9 cellular contexts compared by ENCODE assay signal in genomic region chr4:155796031-155796430, GRCh38. TPM values are rescaled to one million over a fixed set of nuclear protein-coding genes. Genes with fewer than 3 reads are reported as not detected.
A peak's percentile ranks its signal among the peaks of the same experiment; 100 is the strongest.
DNase-seq lines count a peak whose midpoint lies in the region; ATAC-seq, FAIRE-seq and TF ChIP-seq lines count a peak whose summit lies in the region.
"Had no signal": no experiment of that assay in that cellular context is flagged by ENCODE, and none has a peak within 500 bp of the region (broad histone marks: within the 10 kb centered on the region; RNA-seq: fewer than 3 reads in every experiment).

No MANE protein-coding gene starts in this region.

- no peaks in the 10 kb centered on the region for H3K27me3 ChIP-seq in smooth muscle cell (ENCODE audit: low read depth)

- TF ChIP-seq CTCF in AG10803 (conservative IDR thresholded peaks at IDR 0.05; ENCODE audit: low read length) (peak; percentile 59), smooth muscle cell (IDR thresholded peaks at IDR 0.05; ENCODE audit: borderline replicate concordance, insufficient read depth, poor library complexity, severe bottlenecking) (peak; percentile 28)

- H3F3A ChIP-seq in smooth muscle cell (ENCODE audit: low read depth): no peaks in the 10 kb centered on the region

- 42% methylated on average over 3 of the region's 3 CpGs for WGBS in smooth muscle cell (ENCODE audit: low lambda C conversion rate)

- peak; percentile 69 for ATAC-seq in HG03457 (IDR thresholded peaks at IDR 0.05; ENCODE audit: unreplicated experiment)
- no peak for ATAC-seq in GM18873 (IDR thresholded peaks at IDR 0.05; ENCODE audit: low FRiP score, unreplicated experiment)
- ATAC-seq in activated T-cell treated with anti-CD3 and anti-CD28 coated beads, Interleukin-2, amount 50 U/mL, for 4 hours: no peak

- H3K4me2 ChIP-seq in smooth muscle cell: no peak overlapping the region

- DNase-seq in AG10803 (ENCODE audit: low read depth): peak; percentile 53
- DNase-seq in GM19239 (ENCODE audit: insufficient read length, low spot score): no peak
- DNase-seq in T47D (ENCODE audit: low read depth in 1 of 2, low spot score in 1 of 2): peak; percentile 3 to 42
- no peak for DNase-seq in smooth muscle cell (lab: John Stamatoyannopoulos, UW; ENCODE audit: unreplicated experiment)
- no peak for DNase-seq in mucosa of gallbladder (ENCODE audit: low spot score)
- DNase-seq in activated T-cell treated with anti-CD3 and anti-CD28 coated beads, Interleukin-2, amount 50 U/mL, for 4 hours: no peak

- no peak overlapping the region for H3K4me3 Mint-ChIP-seq in activated T-cell treated with anti-CD3 and anti-CD28 coated beads, Interleukin-2, amount 50 U/mL, for 4 hours
- H3K4me3 Mint-ChIP-seq: stimulated activated naive CD8-positive, alpha-beta T cell treated with anti-CD3 and anti-CD28 coated beads, Interleukin-15, Interleukin-2, amounts not matched to agents 100 ng/mL and 50 ng/mL, for 24 hours had no signal

- no peaks in the 10 kb centered on the region for H3K36me3 Mint-ChIP-seq in activated T-cell treated with anti-CD3 and anti-CD28 coated beads, Interleukin-2, amount 50 U/mL, for 4 hours (ENCODE audit: insufficient read depth)

- no peak overlapping the region for H2AFZ ChIP-seq in smooth muscle cell (ENCODE audit: low read depth)

- H3K9me3 ChIP-seq in smooth muscle cell (replicated peaks; ENCODE audit: low read depth): no peaks in the 10 kb centered on the region

- H3K9me3 Mint-ChIP-seq in activated T-cell treated with anti-CD3 and anti-CD28 coated beads, Interleukin-2, amount 50 U/mL, for 4 hours: no peaks in the 10 kb centered on the region
- H3K9me3 Mint-ChIP-seq: stimulated activated naive CD8-positive, alpha-beta T cell treated with anti-CD3 and anti-CD28 coated beads, Interleukin-15, Interleukin-2, amounts not matched to agents 100 ng/mL and 50 ng/mL, for 24 hours had no signal

- no peak overlapping the region for H3K9ac ChIP-seq in smooth muscle cell (ENCODE audit: low read depth)

- H3K27ac ChIP-seq in smooth muscle cell (ENCODE audit: low read depth): no peak overlapping the region

- H3K36me3 ChIP-seq in smooth muscle cell (ENCODE audit: low read depth): peaks cover 3% of the 10 kb centered on the region

- no peaks in the 10 kb centered on the region for H3K4me1 ChIP-seq in smooth muscle cell (ENCODE audit: low read depth)

- peak; percentile 21 for FAIRE-seq in GM19239 (lab: Jason Lieb, UNC)

- H3K27me3 Mint-ChIP-seq in activated T-cell treated with anti-CD3 and anti-CD28 coated beads, Interleukin-2, amount 50 U/mL, for 4 hours (ENCODE audit: low read depth): no peaks in the 10 kb centered on the region
- H3K27me3 Mint-ChIP-seq: stimulated activated naive CD8-positive, alpha-beta T cell treated with anti-CD3 and anti-CD28 coated beads, Interleukin-15, Interleukin-2, amounts not matched to agents 100 ng/mL and 50 ng/mL, for 24 hours had no signal

- H3K79me2 ChIP-seq in smooth muscle cell (ENCODE audit: low read depth): no peaks in the 10 kb centered on the region

- H3K4me3 ChIP-seq in AG10803 (ENCODE audit: low read length) (no peak overlapping the region), smooth muscle cell (no peak overlapping the region)

- H3K4me1 Mint-ChIP-seq in activated T-cell treated with anti-CD3 and anti-CD28 coated beads, Interleukin-2, amount 50 U/mL, for 4 hours (ENCODE audit: low read depth): no peaks in the 10 kb centered on the region

- in situ Hi-C loops in T47D (cut with HindIII; ENCODE audit: low pct_unique_long_range_greater_than_20kb, low sequenced_read_pairs): no loop called here

- no peaks in the 10 kb centered on the region for H4K20me1 ChIP-seq in smooth muscle cell (ENCODE audit: low read depth)

RNA-seq across cellular contexts. Expression of gene GUCY1B1, which starts 37.2 kb away (rescaled TPM):
- 32.2 and 35.4 TPM in 2 replicates for total RNA-seq in smooth muscle cell
- 16.3 and 26.7 TPM in 2 replicates for polyA plus RNA-seq in smooth muscle cell
- total RNA-seq in mucosa of gallbladder: 13.5 TPM
- total RNA-seq in activated T-cell treated with anti-CD3 and anti-CD28 coated beads, Interleukin-2, amount 50 U/mL, for 4 hours: under 1 TPM; 0.14 to 0.55 (median 0.51) TPM

Comparison
In these comparisons a context has a peak if more than half of its experiments do, and no peak if none do; other contexts are left out.
1. DNase-seq: peak in AG10803 (single experiment) and T47D (2 of 2); none in GM19239 (single experiment), smooth muscle cell (single experiment), mucosa of gallbladder (single experiment) and activated T-cell treated with anti-CD3 and anti-CD28 coated beads, Interleukin-2, amount 50 U/mL, for 4 hours (single experiment).